8 cellular contexts compared by ENCODE assay signal in the genomic region with DNA sequence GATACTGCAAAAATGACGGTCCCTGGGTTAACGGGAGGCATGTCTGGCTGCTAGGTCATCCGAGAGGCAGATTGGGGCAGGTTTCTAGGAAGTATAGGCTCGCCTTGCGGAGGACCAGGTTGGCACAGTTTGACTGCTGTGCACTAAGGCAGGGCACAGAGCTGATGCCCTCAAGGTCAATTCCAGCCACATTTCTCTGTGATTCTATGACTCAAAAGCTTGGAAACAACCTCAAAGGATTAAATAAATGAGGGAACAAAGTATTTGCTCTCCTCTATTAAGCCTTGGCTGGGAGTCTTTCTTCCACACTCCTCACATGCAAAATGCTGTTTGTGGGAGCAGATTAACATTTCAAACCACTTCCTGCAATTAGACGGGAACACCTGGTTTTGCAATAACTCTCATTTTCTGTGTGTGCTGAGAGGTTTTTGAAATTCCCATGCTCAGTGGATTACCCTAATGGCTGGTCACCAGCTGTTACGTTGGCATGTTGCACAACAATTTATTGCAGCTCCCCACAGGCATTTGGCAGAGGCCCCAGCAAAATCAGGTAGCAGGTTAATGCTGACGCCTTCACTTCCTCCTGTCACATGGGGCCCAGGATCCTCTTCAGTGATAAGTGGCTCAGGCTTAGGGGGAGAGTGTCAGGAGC.
DNase-seq lines count a peak whose midpoint lies in the region; ATAC-seq and TF ChIP-seq lines count a peak whose summit lies in the region.

No MANE protein-coding gene starts in this region.

- no peaks in the 10 kb centered on the region for H3K9me3 Mint-ChIP-seq in natural killer cell
- peaks cover 3% of the 10 kb centered on the region for H3K9me3 Mint-ChIP-seq in natural killer cell treated with Interleukin-12 subunit alpha and Interleukin-12 subunit beta and Interleukin-15 and Interleukin-18, amount 100 ng/mL, for 72 hours
- H3K9me3 Mint-ChIP-seq in activated T-cell treated with anti-CD3 and anti-CD28 coated beads, Interleukin-2, amount 50 U/mL, for 24 hours = peaks cover 3% of the 10 kb centered on the region

- no peak for DNase-seq in natural killer cell
- DNase-seq in natural killer cell treated with Interleukin-12 subunit alpha and Interleukin-12 subunit beta and Interleukin-15 and Interleukin-18, amount 100 ng/mL, for 72 hours (ENCODE audit: low spot score) = no peak
- peak; percentile 41 for DNase-seq in NCI-H460 (ENCODE audit: extremely low read depth, low read depth)
- DNase-seq in colonic mucosa = peak; percentile 82
- no peak for DNase-seq in activated T-cell treated with anti-CD3 and anti-CD28 coated beads, Interleukin-2, amount 50 U/mL, for 24 hours
- DNase-seq in amygdala (lab: John Stamatoyannopoulos, UW) = no peak

- H3K4me1 ChIP-seq in colonic mucosa (peaks cover 8% of the 10 kb centered on the region), neutrophil (ENCODE audit: control insufficient read depth in 1 of 2, insufficient read depth in 1 of 2, low read depth in 1 of 2, low read length in 1 of 2) (peaks cover 27 to 36% of the 10 kb centered on the region in 2 experiments)

- H3K4me3 Mint-ChIP-seq in natural killer cell = no peak overlapping the region
- no peak overlapping the region for H3K4me3 Mint-ChIP-seq in natural killer cell treated with Interleukin-12 subunit alpha and Interleukin-12 subunit beta and Interleukin-15 and Interleukin-18, amount 100 ng/mL, for 72 hours
- H3K4me3 Mint-ChIP-seq in activated T-cell treated with anti-CD3 and anti-CD28 coated beads, Interleukin-2, amount 50 U/mL, for 24 hours = no peak overlapping the region

- H3K27ac Mint-ChIP-seq in natural killer cell = no peak overlapping the region
- no peak overlapping the region for H3K27ac Mint-ChIP-seq in natural killer cell treated with Interleukin-12 subunit alpha and Interleukin-12 subunit beta and Interleukin-15 and Interleukin-18, amount 100 ng/mL, for 72 hours
- H3K27ac Mint-ChIP-seq in activated T-cell treated with anti-CD3 and anti-CD28 coated beads, Interleukin-2, amount 50 U/mL, for 24 hours = no peak overlapping the region

- intact Hi-C loops in natural killer cell (cut with micrococcal nuclease) (no loop called here), colonic mucosa (cut with DNase I) (no loop called here)

- TF ChIP-seq CTCF in natural killer cell (IDR thresholded peaks at IDR 0.05) (no peak), colonic mucosa (IDR thresholded peaks at IDR 0.05) (no peak), neutrophil (IDR thresholded peaks at IDR 0.05) (no peak)

- no peaks in the 10 kb centered on the region for H3K36me3 ChIP-seq in colonic mucosa
- no peaks in the 10 kb centered on the region for H3K36me3 ChIP-seq in neutrophil

- peaks cover 11% of the 10 kb centered on the region for H3K36me3 Mint-ChIP-seq in natural killer cell
- no peaks in the 10 kb centered on the region for H3K36me3 Mint-ChIP-seq in natural killer cell treated with Interleukin-12 subunit alpha and Interleukin-12 subunit beta and Interleukin-15 and Interleukin-18, amount 100 ng/mL, for 72 hours
- H3K36me3 Mint-ChIP-seq in activated T-cell treated with anti-CD3 and anti-CD28 coated beads, Interleukin-2, amount 50 U/mL, for 24 hours (ENCODE audit: low read depth) = peaks cover 6% of the 10 kb centered on the region

- peak in 2 of 3 donors; percentile 50 to 52 for ATAC-seq in natural killer cell
- ATAC-seq in natural killer cell treated with Interleukin-12 subunit alpha and Interleukin-12 subunit beta and Interleukin-15 and Interleukin-18, amount 100 ng/mL, for 72 hours = no peak
- ATAC-seq in GM21529 (IDR thresholded peaks at IDR 0.05; ENCODE audit: unreplicated experiment) = no peak

- H3K27me3 Mint-ChIP-seq in natural killer cell (ENCODE audit: low read depth in 2 of 2) = no peaks in the 10 kb centered on the region
- H3K27me3 Mint-ChIP-seq in natural killer cell treated with Interleukin-12 subunit alpha and Interleukin-12 subunit beta and Interleukin-15 and Interleukin-18, amount 100 ng/mL, for 72 hours = no peaks in the 10 kb centered on the region
- no peaks in the 10 kb centered on the region for H3K27me3 Mint-ChIP-seq in activated T-cell treated with anti-CD3 and anti-CD28 coated beads, Interleukin-2, amount 50 U/mL, for 24 hours

- H3K4me3 ChIP-seq in colonic mucosa (no peak overlapping the region), neutrophil (ENCODE audit: low read depth in 1 of 2, low read length in 1 of 2) (peak overlapping the region; percentile 16 to 44)

- H3K27me3 ChIP-seq in colonic mucosa = no peaks in the 10 kb centered on the region
- H3K27me3 ChIP-seq in neutrophil = no peaks in the 10 kb centered on the region

- H3K4me1 Mint-ChIP-seq in natural killer cell = peaks cover 0 to 19% of the 10 kb centered on the region in 2 donors
- H3K4me1 Mint-ChIP-seq in natural killer cell treated with Interleukin-12 subunit alpha and Interleukin-12 subunit beta and Interleukin-15 and Interleukin-18, amount 100 ng/mL, for 72 hours (ENCODE audit: low read depth in 2 of 2) = peaks cover 0 to 14% of the 10 kb centered on the region in 2 donors
- H3K4me1 Mint-ChIP-seq in activated T-cell treated with anti-CD3 and anti-CD28 coated beads, Interleukin-2, amount 50 U/mL, for 24 hours (ENCODE audit: low read depth) = peaks cover 21% of the 10 kb centered on the region

- no peak overlapping the region for H3K9ac ChIP-seq in colonic mucosa (ENCODE audit: low read depth in 2 of 2, low read length in 2 of 2)

- H3K9me3 ChIP-seq in colonic mucosa (no peaks in the 10 kb centered on the region), neutrophil (no peaks in the 10 kb centered on the region)

- peak overlapping the region; percentile 60 for H3K27ac ChIP-seq in colonic mucosa
- H3K27ac ChIP-seq in neutrophil = peak overlapping the region; percentile 90

Comparison
In these comparisons a context has a peak if more than half of its experiments do, and no peak if none do; other contexts are left out.
1. ATAC-seq: peak in natural killer cell (2 of 3); none in natural killer cell treated with Interleukin-12 subunit alpha and Interleukin-12 subunit beta and Interleukin-15 and Interleukin-18, amount 100 ng/mL, for 72 hours (0 of 2) and GM21529 (single experiment).
2. DNase-seq: peak in NCI-H460 (single experiment) and colonic mucosa (single experiment); none in natural killer cell (single experiment), natural killer cell treated with Interleukin-12 subunit alpha and Interleukin-12 subunit beta and Interleukin-15 and Interleukin-18, amount 100 ng/mL, for 72 hours (single experiment), activated T-cell treated with anti-CD3 and anti-CD28 coated beads, Interleukin-2, amount 50 U/mL, for 24 hours (single experiment) and amygdala (0 of 56).